In the genomic region with DNA sequence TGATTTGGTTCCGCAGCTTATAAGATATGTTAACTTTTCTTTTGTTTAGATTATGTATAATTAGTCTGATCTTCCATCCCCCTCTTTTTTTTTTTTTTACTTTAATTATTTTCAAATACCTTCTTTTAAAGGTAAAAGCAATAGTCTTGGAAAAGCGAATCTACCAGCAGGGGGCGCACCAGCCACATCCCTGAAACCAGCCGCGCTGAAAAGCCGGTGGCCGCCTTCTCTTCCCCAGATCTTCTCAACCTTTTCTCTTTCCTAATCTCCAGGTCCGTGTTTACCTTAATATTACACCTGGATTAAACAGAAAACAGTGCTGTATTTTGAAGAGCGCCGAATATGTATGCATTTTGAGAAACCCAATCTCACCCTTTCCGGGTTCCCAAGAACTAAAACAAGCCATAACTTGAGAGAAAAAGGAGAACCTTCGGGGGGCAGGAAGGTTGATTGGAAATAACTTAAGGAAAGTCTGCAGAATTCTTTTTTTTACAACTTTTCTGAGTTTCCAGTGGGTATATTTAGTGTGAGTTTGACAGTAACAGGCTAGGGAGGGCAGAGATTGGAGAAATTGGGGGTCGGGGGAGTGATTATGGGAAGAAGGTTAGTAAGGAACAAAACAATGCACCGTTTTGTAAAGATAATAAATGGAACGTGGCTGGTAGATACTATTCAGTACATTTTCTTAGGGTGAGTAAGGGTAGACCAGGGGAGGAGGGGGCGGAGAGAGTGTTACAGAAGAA, we compare ENCODE assay signal across 8 cellular contexts. TPM values are rescaled to one million over a fixed set of nuclear protein-coding genes. Genes with fewer than 3 reads are reported as not detected.
DNase-seq lines count a peak whose midpoint lies in the region; ATAC-seq and TF ChIP-seq lines count a peak whose summit lies in the region.

No MANE protein-coding gene starts in this region.

- H3K36me3 Mint-ChIP-seq in immature natural killer cell, result peaks cover 1 to 5% (median 4%) of the 10 kb centered on the region in 3 donors

- DNase-seq in BJ (ENCODE audit: low read depth), result no peak
- peak; percentile 42 for DNase-seq in NCI-H1048 (lab: John Stamatoyannopoulos, UW)
- peak; percentile 42 for DNase-seq in SKM-1 treated with dmso at 0.1 percent for 144 hours (lab: John Stamatoyannopoulos, UW; ENCODE audit: unreplicated experiment)
- DNase-seq in astrocyte of the cerebellum (ENCODE audit: low read depth), result no peak
- peak in 1 of 3 donors; percentile 27 for DNase-seq in immature natural killer cell
- peak; percentile 18 to 62 for DNase-seq in stimulated activated CD4-positive, alpha-beta T cell treated with anti-CD3 and anti-CD28 coated beads, Interleukin-1b, Interleukin-23, amount 100 ng/mL, for 4 hours (ENCODE audit: low read depth in 2 of 2)

- ATAC-seq in GM21447 (IDR thresholded peaks at IDR 0.05; ENCODE audit: unreplicated experiment), result peak; percentile 48
- ATAC-seq in HG03045 (IDR thresholded peaks at IDR 0.05; ENCODE audit: unreplicated experiment), result no peak

- H3K9me3 Mint-ChIP-seq in immature natural killer cell, result peaks cover 4 to 57% (median 16%) of the 10 kb centered on the region in 6 donors

- TF ChIP-seq CTCF in BJ (IDR thresholded peaks at IDR 0.05; ENCODE audit: insufficient read depth, low read depth, low read length), result peak; percentile 78
- TF ChIP-seq CTCF in astrocyte of the cerebellum (IDR thresholded peaks at IDR 0.05; ENCODE audit: low read depth, low read length, missing control alignments), result peak; percentile 68

- H3K27me3 Mint-ChIP-seq in immature natural killer cell (ENCODE audit: low read depth in 3 of 3), result peaks cover 17 to 42% (median 33%) of the 10 kb centered on the region in 3 donors

- POLR2A ChIA-PET in BJ (lab: Charles Lee), result no interaction called here

- in situ Hi-C loops in astrocyte of the cerebellum (cut with HindIII; ENCODE audit: low sequenced_read_pairs), result loop anchor here (5.0 kb wide), 1 partner anchor 553 kb away; no protein-coding TSS in a partner anchor

- peaks cover 32% of the 10 kb centered on the region for H3K27me3 ChIP-seq in BJ (ENCODE audit: control insufficient read depth, insufficient read depth, low read length)

- no peaks in the 10 kb centered on the region for H3K36me3 ChIP-seq in BJ (ENCODE audit: control insufficient read depth, insufficient read depth, low read length)

- peaks cover 2 to 16% of the 10 kb centered on the region in 2 donors for H3K4me1 Mint-ChIP-seq in immature natural killer cell

- H3K27ac Mint-ChIP-seq in immature natural killer cell, result no peak overlapping the region

- CTCF ChIA-PET in BJ (lab: Yijun Ruan, JAX), result interaction anchor here (0.9 to 2.4 kb wide), 6 partner anchors 9 to 977 kb away, joined by 3 to 27 read pairs (median 4); no protein-coding TSS in a partner anchor

- no peak overlapping the region for H3K4me3 ChIP-seq in BJ (ENCODE audit: low read depth, low read length)
- H3K4me3 ChIP-seq in astrocyte of the cerebellum (ENCODE audit: low read depth, low read length), result peak overlapping the region; percentile 16

- H3K4me3 Mint-ChIP-seq in immature natural killer cell, result peak overlapping the region in 3 of 5 donors; percentile 14 to 28 (median 18)

RNA-seq across cellular contexts. Expression of a gene that starts 2.0 kb away (rescaled TPM):
- polyA plus RNA-seq in BJ (2011; rRNA removed) (not detected in 2 replicates), immature natural killer cell (not detected)
- polyA minus RNA-seq in BJ (2011; rRNA and poly(A)+ RNA removed), result not detected in 2 replicates

Comparison
In these comparisons a context has a peak if more than half of its experiments do, and no peak if none do; other contexts are left out.
1. DNase-seq: peak in NCI-H1048 (single experiment), SKM-1 treated with dmso at 0.1 percent for 144 hours (single experiment) and stimulated activated CD4-positive, alpha-beta T cell treated with anti-CD3 and anti-CD28 coated beads, Interleukin-1b, Interleukin-23, amount 100 ng/mL, for 4 hours (2 of 2); none in BJ (single experiment) and astrocyte of the cerebellum (single experiment).